ENCODE assay signal across 8 cellular contexts in genomic region chr18:50307738-50308470, GRCh38. TPM values are rescaled to one million over a fixed set of nuclear protein-coding genes. Genes with fewer than 3 reads are reported as not detected.
DNase-seq lines count a peak whose midpoint lies in the region; ATAC-seq and TF ChIP-seq lines count a peak whose summit lies in the region.

No MANE protein-coding gene starts in this region.

- no peak for TF ChIP-seq CTCF in kidney epithelial cell (IDR thresholded peaks at IDR 0.05; ENCODE audit: insufficient read depth, low read length, poor library complexity, severe bottlenecking)

- DNase-seq in AG08395 (ENCODE audit: low spot score) (peak; percentile 99), NCI-H345 treated with DMSO at 0.1 percent for 48 hours (lab: John Stamatoyannopoulos, UW; ENCODE audit: unreplicated experiment) (peak; percentile 91), cerebellum (ENCODE audit: low spot score) (peak; percentile 87), kidney epithelial cell (ENCODE audit: low read depth) (peak; percentile 84)
- DNase-seq in activated CD4-positive, CD25-positive, alpha-beta regulatory T cell treated with anti-CD3 and anti-CD28 coated beads, Interleukin-2, amount 50 U/mL, for 72 hours: peak; percentile 85
- DNase-seq in stimulated activated CD4-positive, alpha-beta T cell treated with anti-CD3 and anti-CD28 coated beads, Interleukin-15, amount 100 ng/mL, for 24 hours: peak; percentile 95

- no peaks in the 10 kb centered on the region for H3K36me3 ChIP-seq in kidney epithelial cell (ENCODE audit: control insufficient read depth, insufficient read depth, low read length)

- H3K27me3 ChIP-seq in kidney epithelial cell (ENCODE audit: control insufficient read depth, insufficient read depth, low read length): no peaks in the 10 kb centered on the region

- H3K4me3 ChIP-seq in kidney epithelial cell (ENCODE audit: low read depth, low read length): peak overlapping the region; percentile 36

- ATAC-seq in GM19025 (IDR thresholded peaks at IDR 0.05; ENCODE audit: low read depth, unreplicated experiment) (peak; percentile 89), HG03354 (IDR thresholded peaks at IDR 0.05; ENCODE audit: poor library complexity, severe bottlenecking, unreplicated experiment) (peak; percentile 97)

RNA-seq across cellular contexts. Expression of gene CXXC1, which starts 20.4 kb away (rescaled TPM):
- total RNA-seq in cerebellum (38.4 TPM), kidney epithelial cell (41.3 and 45.8 TPM in 2 replicates)

RNA-seq across cellular contexts. Expression of gene MBD1, which starts 26.6 kb away (rescaled TPM):
- total RNA-seq in cerebellum (57.1 TPM), kidney epithelial cell (72.2 and 91.9 TPM in 2 replicates)

RNA-seq across cellular contexts. Expression of gene CFAP53, which starts 41.6 kb away (rescaled TPM):
- total RNA-seq in cerebellum (1.7 TPM), kidney epithelial cell (0.29 and 1.3 TPM in 2 replicates)

Comparison
In these comparisons a context has a peak if more than half of its experiments do, and no peak if none do; other contexts are left out.
1. Peak in every context shown above with its lines: DNase-seq, ATAC-seq and H3K4me3 ChIP-seq.